Comparison of ENCODE assay signal across 24 cellular contexts in genomic region chr9:126367139-126367538, GRCh38. TPM values are rescaled to one million over a fixed set of nuclear protein-coding genes. Genes with fewer than 3 reads are reported as not detected.
DNase-seq lines count a peak whose midpoint lies in the region; ATAC-seq and TF ChIP-seq lines count a peak whose summit lies in the region.
"Had no signal": no experiment of that assay in that cellular context is flagged by ENCODE, and none has a peak within 500 bp of the region (broad histone marks: within the 10 kb centered on the region; RNA-seq: fewer than 3 reads in every experiment).

No MANE protein-coding gene starts in this region.

- DNase-seq in D341Med (ENCODE audit: low spot score) (peak; percentile 12), T-helper 17 cell (no peak), sigmoid colon (no peak), mesenchymal stem cell (no peak), OCI-M2 (lab: John Stamatoyannopoulos, UW; ENCODE audit: unreplicated experiment) (no peak), DMS114 treated with DMSO at 0.1 percent for 48 hours (lab: John Stamatoyannopoulos, UW; ENCODE audit: unreplicated experiment) (no peak)
- DNase-seq: ACHN; activated CD4-positive, alpha-beta memory T cell treated with anti-CD3 and anti-CD28 coated beads, Interleukin-2, amount 10 ng/mL, durations not matched to agents 7 days and 5 days; activated effector memory CD4-positive, alpha-beta T cell treated with Interleukin-2 at 50 U/mL for 16 hours; activated naive CD8-positive, alpha-beta T cell treated with anti-CD3 and anti-CD28 coated beads, Interleukin-2, amount 50 U/mL, for 24 hours; Calu3; dermis blood vessel endothelial cell; HFFc6; naive thymus-derived CD8-positive, alpha-beta T cell; NCI-H2029 treated with DMSO at 0.1 percent for 48 hours; NCI-H345; OCI-M1; SIG-M5; stimulated activated CD4-positive, alpha-beta T cell treated with anti-CD3 and anti-CD28 coated beads, Interleukin-2, amount 100 ng/mL, for 24 hours had no signal

- H2AK5ac ChIP-seq in mesenchymal stem cell (ENCODE audit: low read length, severe bottlenecking), result no peak overlapping the region

- H3K36me3 ChIP-seq in esophagus (ENCODE audit: control insufficient read depth in 2 of 2, insufficient read depth in 2 of 2, low read length in 1 of 2), result no peaks in the 10 kb centered on the region
- H3K36me3 ChIP-seq in sigmoid colon, result no peaks in the 10 kb centered on the region
- H3K36me3 ChIP-seq in mesenchymal stem cell (ENCODE audit: control insufficient read depth in 1 of 2, insufficient read depth in 2 of 2, low read depth in 1 of 2, low read length in 2 of 2), result no peaks in the 10 kb centered on the region

- no peak for TF ChIP-seq CTCF in sigmoid colon (IDR thresholded peaks at IDR 0.05)

- H2AFZ ChIP-seq in mesenchymal stem cell (ENCODE audit: low read depth, low read length), result no peak overlapping the region

- H3K4me3 Mint-ChIP-seq in T-helper 17 cell, result no peak overlapping the region
- H3K4me3 Mint-ChIP-seq: activated CD4-positive, alpha-beta memory T cell treated with anti-CD3 and anti-CD28 coated beads, Interleukin-2, amount 10 ng/mL, durations not matched to agents 7 days and 5 days; activated naive CD8-positive, alpha-beta T cell treated with anti-CD3 and anti-CD28 coated beads, Interleukin-2, amount 50 U/mL, for 24 hours; HFFc6; naive thymus-derived CD8-positive, alpha-beta T cell had no signal

- no peak overlapping the region for H2BK5ac ChIP-seq in mesenchymal stem cell (ENCODE audit: low read depth, low read length, poor library complexity, severe bottlenecking)

- H3K4ac ChIP-seq in mesenchymal stem cell (ENCODE audit: low read depth in 1 of 2, low read length in 2 of 2), result no peak overlapping the region

- 73 to 82% methylated on average over 13 of the region's 13 CpGs for WGBS in esophagus, 2 donors
- WGBS in sigmoid colon, 2 donors, result 22 to 67% methylated on average over 13 of the region's 13 CpGs
- 90% methylated on average over 13 of the region's 13 CpGs for WGBS in mesenchymal stem cell

- peaks cover 4% of the 10 kb centered on the region for H3K27me3 Mint-ChIP-seq in T-helper 17 cell
- H3K27me3 Mint-ChIP-seq: activated CD4-positive, alpha-beta memory T cell treated with anti-CD3 and anti-CD28 coated beads, Interleukin-2, amount 10 ng/mL, durations not matched to agents 7 days and 5 days; activated naive CD8-positive, alpha-beta T cell treated with anti-CD3 and anti-CD28 coated beads, Interleukin-2, amount 50 U/mL, for 24 hours; naive thymus-derived CD8-positive, alpha-beta T cell had no signal

- H3K36me3 Mint-ChIP-seq in T-helper 17 cell (ENCODE audit: low read depth), result peaks cover 15% of the 10 kb centered on the region

- no peak overlapping the region for H3K4me3 ChIP-seq in esophagus (ENCODE audit: low read depth in 1 of 2, low read length in 2 of 2)
- no peak overlapping the region for H3K4me3 ChIP-seq in sigmoid colon
- H3K4me3 ChIP-seq in mesenchymal stem cell (ENCODE audit: insufficient read depth in 1 of 2, low read depth in 1 of 2, low read length in 2 of 2), result no peak overlapping the region
- H3K4me3 ChIP-seq: BLaER1, smooth muscle cell had no signal

- no peak overlapping the region for H4K8ac ChIP-seq in mesenchymal stem cell (ENCODE audit: low read length)

- intact Hi-C loops in sigmoid colon (cut with DNase I), result loop anchor here (5.0 kb wide), 1 partner anchor 40 kb away; the partner anchor contains the start of gene MVB12B

- no peak overlapping the region for H4K91ac ChIP-seq in mesenchymal stem cell (ENCODE audit: low read length)

- no peak overlapping the region for H2BK12ac ChIP-seq in mesenchymal stem cell (ENCODE audit: low read length in 2 of 2)

- ATAC-seq in T-helper 17 cell, result no peak
- no peak for ATAC-seq in HG03135 (IDR thresholded peaks at IDR 0.05; ENCODE audit: unreplicated experiment)
- ATAC-seq: activated naive CD8-positive, alpha-beta T cell treated with anti-CD3 and anti-CD28 coated beads, Interleukin-2, amount 50 U/mL, for 24 hours; naive thymus-derived CD8-positive, alpha-beta T cell had no signal

- H3K79me1 ChIP-seq in mesenchymal stem cell (replicated peaks; ENCODE audit: low read length, poor library complexity, severe bottlenecking), result peaks cover 12% of the 10 kb centered on the region

- peak overlapping the region; percentile 49 to 77 for H3K27ac ChIP-seq in esophagus (ENCODE audit: low read depth in 2 of 2, low read length in 1 of 2)
- H3K27ac ChIP-seq in sigmoid colon, result peak overlapping the region; percentile 42 to 58 (median 46)
- no peak overlapping the region for H3K27ac ChIP-seq in mesenchymal stem cell (ENCODE audit: low read length, poor library complexity, severe bottlenecking)
- H3K27ac ChIP-seq: BLaER1 had no signal

- H3K9ac ChIP-seq in mesenchymal stem cell (ENCODE audit: low read length), result no peak overlapping the region
- H3K9ac ChIP-seq: BLaER1 had no signal

- no peak overlapping the region for H2BK120ac ChIP-seq in mesenchymal stem cell (ENCODE audit: low read depth, low read length)

- no peak for TF ChIP-seq POLR2A in sigmoid colon (IDR thresholded peaks at IDR 0.05)

- H3K4me2 ChIP-seq in mesenchymal stem cell (ENCODE audit: low read length, poor library complexity, severe bottlenecking), result no peak overlapping the region
- H3K4me2 ChIP-seq: BLaER1, smooth muscle cell had no signal

- no peak overlapping the region for H3K18ac ChIP-seq in mesenchymal stem cell (ENCODE audit: low read depth in 1 of 2, low read length in 2 of 2)

- peaks cover 15% of the 10 kb centered on the region for H3K4me1 Mint-ChIP-seq in T-helper 17 cell
- H3K4me1 Mint-ChIP-seq: activated CD4-positive, alpha-beta memory T cell treated with anti-CD3 and anti-CD28 coated beads, Interleukin-2, amount 10 ng/mL, durations not matched to agents 7 days and 5 days had no signal

- no peak for TF ChIP-seq EP300 in sigmoid colon (IDR thresholded peaks at IDR 0.05)

- H3K9me3 ChIP-seq in T-helper 17 cell (ENCODE audit: control insufficient read depth, low read length, poor library complexity, severe bottlenecking) (no peaks in the 10 kb centered on the region), esophagus (ENCODE audit: control insufficient read depth in 2 of 2, insufficient read depth in 1 of 2, low read depth in 1 of 2, low read length in 1 of 2) (no peaks in the 10 kb centered on the region), sigmoid colon (peaks cover 0 to 2% (median 0%) of the 10 kb centered on the region in 4 donors), mesenchymal stem cell (ENCODE audit: control insufficient read depth, low read length) (peaks cover 19% of the 10 kb centered on the region)

- H3K27ac Mint-ChIP-seq in T-helper 17 cell, result peak overlapping the region; percentile 69
- H3K27ac Mint-ChIP-seq: activated CD4-positive, alpha-beta memory T cell treated with anti-CD3 and anti-CD28 coated beads, Interleukin-2, amount 10 ng/mL, durations not matched to agents 7 days and 5 days; activated naive CD8-positive, alpha-beta T cell treated with anti-CD3 and anti-CD28 coated beads, Interleukin-2, amount 50 U/mL, for 24 hours; HFFc6 had no signal

- H3K23ac ChIP-seq in mesenchymal stem cell (ENCODE audit: low read length in 2 of 2), result no peak overlapping the region

- H3K14ac ChIP-seq in mesenchymal stem cell (ENCODE audit: low read length in 2 of 2), result no peak overlapping the region

- H2BK15ac ChIP-seq in mesenchymal stem cell (ENCODE audit: low read depth, poor library complexity, severe bottlenecking), result no peak overlapping the region

- peaks cover 4 to 23% of the 10 kb centered on the region in 2 donors for H3K4me1 ChIP-seq in esophagus (ENCODE audit: control insufficient read depth in 2 of 2, insufficient read depth in 2 of 2, low read length in 1 of 2)
- peaks cover 0 to 35% (median 25%) of the 10 kb centered on the region in 4 donors for H3K4me1 ChIP-seq in sigmoid colon
- H3K4me1 ChIP-seq in mesenchymal stem cell (ENCODE audit: control insufficient read depth, insufficient read depth, low read depth, low read length), result no peaks in the 10 kb centered on the region

- H3K27me3 ChIP-seq in esophagus (ENCODE audit: control insufficient read depth in 1 of 2, insufficient read depth in 2 of 2, low read length in 2 of 2), result no peaks in the 10 kb centered on the region
- no peaks in the 10 kb centered on the region for H3K27me3 ChIP-seq in sigmoid colon
- H3K27me3 ChIP-seq in mesenchymal stem cell (ENCODE audit: control insufficient read depth in 1 of 2, insufficient read depth in 1 of 2, low read length in 2 of 2), result no peaks in the 10 kb centered on the region
- H3K27me3 ChIP-seq: BLaER1 had no signal

RNA-seq across cellular contexts. Expression of gene MVB12B, which starts 40.5 kb away (rescaled TPM):
- 10 to 100 TPM; 10.4 to 13.9 TPM for total RNA-seq in T-helper 17 cell
- 1 to 10 TPM; 2.1 to 2.4 TPM for polyA plus RNA-seq in esophagus
- total RNA-seq in sigmoid colon, result 10 to 100 TPM; 12.2 to 14.4 (median 13.3) TPM
- 1 to 10 TPM; 5.1 to 8.9 (median 6.0) TPM for polyA plus RNA-seq in sigmoid colon
- polyA plus RNA-seq in mesenchymal stem cell (2013, experiment 1 of 2), result 3.5 TPM
- polyA plus RNA-seq in mesenchymal stem cell (2013, experiment 2 of 2), result 3.4 TPM
- total RNA-seq: HT-29 had no signal
